Comparison of ENCODE assay signal across 1 cellular context in the genomic region with DNA sequence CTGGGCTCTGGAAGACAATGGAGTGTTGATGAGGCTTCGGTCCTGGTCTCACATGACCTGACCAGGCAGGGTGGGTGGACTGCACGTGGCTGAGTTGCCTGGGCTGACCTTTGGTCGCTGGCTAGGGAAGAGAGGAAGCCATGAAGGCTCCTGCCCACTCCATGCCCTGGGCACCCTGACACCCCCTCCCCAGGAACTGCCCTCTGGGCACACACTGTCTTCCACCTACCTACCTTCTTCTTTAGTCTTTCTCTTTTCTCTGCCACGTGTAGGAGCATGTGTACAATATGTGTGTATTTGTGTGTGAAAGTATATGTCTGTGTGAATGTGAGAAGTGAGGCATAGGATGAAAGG.
A peak's percentile ranks its signal among the peaks of the same experiment; 100 is the strongest.
TF ChIP-seq lines count a peak whose summit lies in the region.

No MANE protein-coding gene starts in this region.

TF ChIP-seq in HepG2, 621 proteins besides CTCF, POLR2A, EP300 and RAD21 (continued from another document and continues in another):
- TF ChIP-seq, protein P1, sequence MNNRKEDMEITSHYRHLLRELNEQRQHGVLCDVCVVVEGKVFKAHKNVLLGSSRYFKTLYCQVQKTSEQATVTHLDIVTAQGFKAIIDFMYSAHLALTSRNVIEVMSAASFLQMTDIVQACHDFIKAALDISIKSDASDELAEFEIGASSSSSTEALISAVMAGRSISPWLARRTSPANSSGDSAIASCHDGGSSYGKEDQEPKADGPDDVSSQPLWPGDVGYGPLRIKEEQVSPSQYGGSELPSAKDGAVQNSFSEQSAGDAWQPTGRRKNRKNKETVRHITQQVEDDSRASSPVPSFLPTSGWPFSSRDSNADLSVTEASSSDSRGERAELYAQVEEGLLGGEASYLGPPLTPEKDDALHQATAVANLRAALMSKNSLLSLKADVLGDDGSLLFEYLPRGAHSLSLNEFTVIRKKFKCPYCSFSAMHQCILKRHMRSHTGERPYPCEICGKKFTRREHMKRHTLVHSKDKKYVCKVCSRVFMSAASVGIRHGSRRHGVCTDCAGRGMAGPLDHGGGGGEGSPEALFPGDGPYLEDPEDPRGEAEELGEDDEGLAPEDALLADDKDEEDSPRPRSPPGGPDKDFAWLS (CRISPR knock-in tag; IDR thresholded peaks at IDR 0.05; ENCODE audit: borderline replicate concordance) = no peak
- TF ChIP-seq, protein P2, sequence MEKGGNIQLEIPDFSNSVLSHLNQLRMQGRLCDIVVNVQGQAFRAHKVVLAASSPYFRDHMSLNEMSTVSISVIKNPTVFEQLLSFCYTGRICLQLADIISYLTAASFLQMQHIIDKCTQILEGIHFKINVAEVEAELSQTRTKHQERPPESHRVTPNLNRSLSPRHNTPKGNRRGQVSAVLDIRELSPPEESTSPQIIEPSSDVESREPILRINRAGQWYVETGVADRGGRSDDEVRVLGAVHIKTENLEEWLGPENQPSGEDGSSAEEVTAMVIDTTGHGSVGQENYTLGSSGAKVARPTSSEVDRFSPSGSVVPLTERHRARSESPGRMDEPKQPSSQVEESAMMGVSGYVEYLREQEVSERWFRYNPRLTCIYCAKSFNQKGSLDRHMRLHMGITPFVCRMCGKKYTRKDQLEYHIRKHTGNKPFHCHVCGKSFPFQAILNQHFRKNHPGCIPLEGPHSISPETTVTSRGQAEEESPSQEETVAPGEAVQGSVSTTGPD (CRISPR knock-in tag; IDR thresholded peaks at IDR 0.05) = no peak
- TF ChIP-seq ZNF12 (CRISPR knock-in tag; IDR thresholded peaks at IDR 0.05) (no peak), KLF16 (CRISPR knock-in tag; IDR thresholded peaks at IDR 0.05) (peak in 1 of 2 experiments; percentile 59; a peak in 1 of 4 replicates), ZNF746 (CRISPR knock-in tag; IDR thresholded peaks at IDR 0.05) (0 out of 2 replicates have a peak, but pooled peaks have one; percentile 52), HNF4A (CRISPR knock-in tag; IDR thresholded peaks at IDR 0.05) (peak; percentile 86), ZNF33B (CRISPR knock-in tag; IDR thresholded peaks at IDR 0.05) (no peak), ZNF850 (CRISPR knock-in tag; conservative IDR thresholded peaks at IDR 0.05) (no peak), SOX5 (CRISPR knock-in tag; IDR thresholded peaks at IDR 0.05; ENCODE audit: borderline replicate concordance) (peak; percentile 85; the same call in 1 of the 2 replicates), SAFB2 (CRISPR knock-in tag; IDR thresholded peaks at IDR 0.05; ENCODE audit: borderline replicate concordance, low read depth) (no peak), RXRB (CRISPR knock-in tag; IDR thresholded peaks at IDR 0.05; ENCODE audit: borderline replicate concordance) (peak; percentile 63), CCAR2 (optimal IDR thresholded peaks at IDR 0.05; ENCODE audit: low read depth, low read length) (no peak), RELA (CRISPR knock-in tag; IDR thresholded peaks at IDR 0.05) (no peak), ESRRA (CRISPR knock-in tag; IDR thresholded peaks at IDR 0.05; ENCODE audit: low read depth) (no peak), NKX3-1 (CRISPR knock-in tag; IDR thresholded peaks at IDR 0.05) (0 out of 2 replicates have a peak, but pooled peaks have one; percentile 37), HOXA3 (CRISPR knock-in tag; IDR thresholded peaks at IDR 0.05) (peak; percentile 77), MAFF (IDR thresholded peaks at IDR 0.05; ENCODE audit: low read depth, low read length) (no peak), ZSCAN9 (CRISPR knock-in tag; IDR thresholded peaks at IDR 0.05; ENCODE audit: borderline replicate concordance) (0 out of 2 replicates have a peak, but pooled peaks have one; percentile 56), NBN (conservative IDR thresholded peaks at IDR 0.05) (no peak), ZNF788 (CRISPR knock-in tag; IDR thresholded peaks at IDR 0.05; ENCODE audit: borderline replicate concordance) (peak; percentile 61; the same call in 1 of the 2 replicates), HNRNPL (IDR thresholded peaks at IDR 0.05; ENCODE audit: low read depth, low read length) (peak; percentile 93), RBM22 (optimal IDR thresholded peaks at IDR 0.05; ENCODE audit: low read length) (no peak)
- TF ChIP-seq, protein P3, sequence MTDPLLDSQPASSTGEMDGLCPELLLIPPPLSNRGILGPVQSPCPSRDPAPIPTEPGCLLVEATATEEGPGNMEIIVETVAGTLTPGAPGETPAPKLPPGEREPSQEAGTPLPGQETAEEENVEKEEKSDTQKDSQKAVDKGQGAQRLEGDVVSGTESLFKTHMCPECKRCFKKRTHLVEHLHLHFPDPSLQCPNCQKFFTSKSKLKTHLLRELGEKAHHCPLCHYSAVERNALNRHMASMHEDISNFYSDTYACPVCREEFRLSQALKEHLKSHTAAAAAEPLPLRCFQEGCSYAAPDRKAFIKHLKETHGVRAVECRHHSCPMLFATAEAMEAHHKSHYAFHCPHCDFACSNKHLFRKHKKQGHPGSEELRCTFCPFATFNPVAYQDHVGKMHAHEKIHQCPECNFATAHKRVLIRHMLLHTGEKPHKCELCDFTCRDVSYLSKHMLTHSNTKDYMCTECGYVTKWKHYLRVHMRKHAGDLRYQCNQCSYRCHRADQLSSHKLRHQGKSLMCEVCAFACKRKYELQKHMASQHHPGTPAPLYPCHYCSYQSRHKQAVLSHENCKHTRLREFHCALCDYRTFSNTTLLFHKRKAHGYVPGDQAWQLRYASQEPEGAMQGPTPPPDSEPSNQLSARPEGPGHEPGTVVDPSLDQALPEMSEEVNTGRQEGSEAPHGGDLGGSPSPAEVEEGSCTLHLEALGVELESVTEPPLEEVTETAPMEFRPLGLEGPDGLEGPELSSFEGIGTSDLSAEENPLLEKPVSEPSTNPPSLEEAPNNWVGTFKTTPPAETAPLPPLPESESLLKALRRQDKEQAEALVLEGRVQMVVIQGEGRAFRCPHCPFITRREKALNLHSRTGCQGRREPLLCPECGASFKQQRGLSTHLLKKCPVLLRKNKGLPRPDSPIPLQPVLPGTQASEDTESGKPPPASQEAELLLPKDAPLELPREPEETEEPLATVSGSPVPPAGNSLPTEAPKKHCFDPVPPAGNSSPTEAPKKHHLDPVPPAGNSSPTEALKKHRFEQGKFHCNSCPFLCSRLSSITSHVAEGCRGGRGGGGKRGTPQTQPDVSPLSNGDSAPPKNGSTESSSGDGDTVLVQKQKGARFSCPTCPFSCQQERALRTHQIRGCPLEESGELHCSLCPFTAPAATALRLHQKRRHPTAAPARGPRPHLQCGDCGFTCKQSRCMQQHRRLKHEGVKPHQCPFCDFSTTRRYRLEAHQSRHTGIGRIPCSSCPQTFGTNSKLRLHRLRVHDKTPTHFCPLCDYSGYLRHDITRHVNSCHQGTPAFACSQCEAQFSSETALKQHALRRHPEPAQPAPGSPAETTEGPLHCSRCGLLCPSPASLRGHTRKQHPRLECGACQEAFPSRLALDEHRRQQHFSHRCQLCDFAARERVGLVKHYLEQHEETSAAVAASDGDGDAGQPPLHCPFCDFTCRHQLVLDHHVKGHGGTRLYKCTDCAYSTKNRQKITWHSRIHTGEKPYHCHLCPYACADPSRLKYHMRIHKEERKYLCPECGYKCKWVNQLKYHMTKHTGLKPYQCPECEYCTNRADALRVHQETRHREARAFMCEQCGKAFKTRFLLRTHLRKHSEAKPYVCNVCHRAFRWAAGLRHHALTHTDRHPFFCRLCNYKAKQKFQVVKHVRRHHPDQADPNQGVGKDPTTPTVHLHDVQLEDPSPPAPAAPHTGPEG (CRISPR knock-in tag; IDR thresholded peaks at IDR 0.05) = no peak
- TF ChIP-seq, protein P4, sequence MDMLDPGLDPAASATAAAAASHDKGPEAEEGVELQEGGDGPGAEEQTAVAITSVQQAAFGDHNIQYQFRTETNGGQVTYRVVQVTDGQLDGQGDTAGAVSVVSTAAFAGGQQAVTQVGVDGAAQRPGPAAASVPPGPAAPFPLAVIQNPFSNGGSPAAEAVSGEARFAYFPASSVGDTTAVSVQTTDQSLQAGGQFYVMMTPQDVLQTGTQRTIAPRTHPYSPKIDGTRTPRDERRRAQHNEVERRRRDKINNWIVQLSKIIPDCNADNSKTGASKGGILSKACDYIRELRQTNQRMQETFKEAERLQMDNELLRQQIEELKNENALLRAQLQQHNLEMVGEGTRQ (IDR thresholded peaks at IDR 0.05; ENCODE audit: low read depth, low read length) = peak; percentile 30; the same call in 1 of the 2 replicates
- TF ChIP-seq, protein P4 (CRISPR knock-in tag; IDR thresholded peaks at IDR 0.05; ENCODE audit: borderline replicate concordance) = peak; percentile 41; the same call in 1 of the 2 replicates
- TF ChIP-seq, protein P5, sequence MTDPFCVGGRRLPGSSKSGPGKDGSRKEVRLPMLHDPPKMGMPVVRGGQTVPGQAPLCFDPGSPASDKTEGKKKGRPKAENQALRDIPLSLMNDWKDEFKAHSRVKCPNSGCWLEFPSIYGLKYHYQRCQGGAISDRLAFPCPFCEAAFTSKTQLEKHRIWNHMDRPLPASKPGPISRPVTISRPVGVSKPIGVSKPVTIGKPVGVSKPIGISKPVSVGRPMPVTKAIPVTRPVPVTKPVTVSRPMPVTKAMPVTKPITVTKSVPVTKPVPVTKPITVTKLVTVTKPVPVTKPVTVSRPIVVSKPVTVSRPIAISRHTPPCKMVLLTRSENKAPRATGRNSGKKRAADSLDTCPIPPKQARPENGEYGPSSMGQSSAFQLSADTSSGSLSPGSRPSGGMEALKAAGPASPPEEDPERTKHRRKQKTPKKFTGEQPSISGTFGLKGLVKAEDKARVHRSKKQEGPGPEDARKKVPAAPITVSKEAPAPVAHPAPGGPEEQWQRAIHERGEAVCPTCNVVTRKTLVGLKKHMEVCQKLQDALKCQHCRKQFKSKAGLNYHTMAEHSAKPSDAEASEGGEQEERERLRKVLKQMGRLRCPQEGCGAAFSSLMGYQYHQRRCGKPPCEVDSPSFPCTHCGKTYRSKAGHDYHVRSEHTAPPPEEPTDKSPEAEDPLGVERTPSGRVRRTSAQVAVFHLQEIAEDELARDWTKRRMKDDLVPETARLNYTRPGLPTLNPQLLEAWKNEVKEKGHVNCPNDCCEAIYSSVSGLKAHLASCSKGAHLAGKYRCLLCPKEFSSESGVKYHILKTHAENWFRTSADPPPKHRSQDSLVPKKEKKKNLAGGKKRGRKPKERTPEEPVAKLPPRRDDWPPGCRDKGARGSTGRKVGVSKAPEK (CRISPR knock-in tag; IDR thresholded peaks at IDR 0.05; ENCODE audit: borderline replicate concordance) = no peak
- TF ChIP-seq, protein P6, sequence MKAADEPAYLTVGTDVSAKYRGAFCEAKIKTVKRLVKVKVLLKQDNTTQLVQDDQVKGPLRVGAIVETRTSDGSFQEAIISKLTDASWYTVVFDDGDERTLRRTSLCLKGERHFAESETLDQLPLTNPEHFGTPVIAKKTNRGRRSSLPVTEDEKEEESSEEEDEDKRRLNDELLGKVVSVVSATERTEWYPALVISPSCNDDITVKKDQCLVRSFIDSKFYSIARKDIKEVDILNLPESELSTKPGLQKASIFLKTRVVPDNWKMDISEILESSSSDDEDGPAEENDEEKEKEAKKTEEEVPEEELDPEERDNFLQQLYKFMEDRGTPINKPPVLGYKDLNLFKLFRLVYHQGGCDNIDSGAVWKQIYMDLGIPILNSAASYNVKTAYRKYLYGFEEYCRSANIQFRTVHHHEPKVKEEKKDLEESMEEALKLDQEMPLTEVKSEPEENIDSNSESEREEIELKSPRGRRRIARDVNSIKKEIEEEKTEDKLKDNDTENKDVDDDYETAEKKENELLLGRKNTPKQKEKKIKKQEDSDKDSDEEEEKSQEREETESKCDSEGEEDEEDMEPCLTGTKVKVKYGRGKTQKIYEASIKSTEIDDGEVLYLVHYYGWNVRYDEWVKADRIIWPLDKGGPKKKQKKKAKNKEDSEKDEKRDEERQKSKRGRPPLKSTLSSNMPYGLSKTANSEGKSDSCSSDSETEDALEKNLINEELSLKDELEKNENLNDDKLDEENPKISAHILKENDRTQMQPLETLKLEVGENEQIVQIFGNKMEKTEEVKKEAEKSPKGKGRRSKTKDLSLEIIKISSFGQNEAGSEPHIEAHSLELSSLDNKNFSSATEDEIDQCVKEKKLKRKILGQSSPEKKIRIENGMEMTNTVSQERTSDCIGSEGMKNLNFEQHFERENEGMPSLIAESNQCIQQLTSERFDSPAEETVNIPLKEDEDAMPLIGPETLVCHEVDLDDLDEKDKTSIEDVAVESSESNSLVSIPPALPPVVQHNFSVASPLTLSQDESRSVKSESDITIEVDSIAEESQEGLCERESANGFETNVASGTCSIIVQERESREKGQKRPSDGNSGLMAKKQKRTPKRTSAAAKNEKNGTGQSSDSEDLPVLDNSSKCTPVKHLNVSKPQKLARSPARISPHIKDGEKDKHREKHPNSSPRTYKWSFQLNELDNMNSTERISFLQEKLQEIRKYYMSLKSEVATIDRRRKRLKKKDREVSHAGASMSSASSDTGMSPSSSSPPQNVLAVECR (CRISPR knock-in tag; IDR thresholded peaks at IDR 0.05; ENCODE audit: borderline replicate concordance) = no peak; the same call in 1 of the 2 replicates
- TF ChIP-seq, protein P7, sequence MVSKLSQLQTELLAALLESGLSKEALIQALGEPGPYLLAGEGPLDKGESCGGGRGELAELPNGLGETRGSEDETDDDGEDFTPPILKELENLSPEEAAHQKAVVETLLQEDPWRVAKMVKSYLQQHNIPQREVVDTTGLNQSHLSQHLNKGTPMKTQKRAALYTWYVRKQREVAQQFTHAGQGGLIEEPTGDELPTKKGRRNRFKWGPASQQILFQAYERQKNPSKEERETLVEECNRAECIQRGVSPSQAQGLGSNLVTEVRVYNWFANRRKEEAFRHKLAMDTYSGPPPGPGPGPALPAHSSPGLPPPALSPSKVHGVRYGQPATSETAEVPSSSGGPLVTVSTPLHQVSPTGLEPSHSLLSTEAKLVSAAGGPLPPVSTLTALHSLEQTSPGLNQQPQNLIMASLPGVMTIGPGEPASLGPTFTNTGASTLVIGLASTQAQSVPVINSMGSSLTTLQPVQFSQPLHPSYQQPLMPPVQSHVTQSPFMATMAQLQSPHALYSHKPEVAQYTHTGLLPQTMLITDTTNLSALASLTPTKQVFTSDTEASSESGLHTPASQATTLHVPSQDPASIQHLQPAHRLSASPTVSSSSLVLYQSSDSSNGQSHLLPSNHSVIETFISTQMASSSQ (IDR thresholded peaks at IDR 0.05; ENCODE audit: low read depth) = no peak
- TF ChIP-seq, protein P7 (CRISPR knock-in tag; IDR thresholded peaks at IDR 0.05; ENCODE audit: borderline replicate concordance) = no peak
